Comparison of ENCODE assay signal across 16 cellular contexts in the genomic region with DNA sequence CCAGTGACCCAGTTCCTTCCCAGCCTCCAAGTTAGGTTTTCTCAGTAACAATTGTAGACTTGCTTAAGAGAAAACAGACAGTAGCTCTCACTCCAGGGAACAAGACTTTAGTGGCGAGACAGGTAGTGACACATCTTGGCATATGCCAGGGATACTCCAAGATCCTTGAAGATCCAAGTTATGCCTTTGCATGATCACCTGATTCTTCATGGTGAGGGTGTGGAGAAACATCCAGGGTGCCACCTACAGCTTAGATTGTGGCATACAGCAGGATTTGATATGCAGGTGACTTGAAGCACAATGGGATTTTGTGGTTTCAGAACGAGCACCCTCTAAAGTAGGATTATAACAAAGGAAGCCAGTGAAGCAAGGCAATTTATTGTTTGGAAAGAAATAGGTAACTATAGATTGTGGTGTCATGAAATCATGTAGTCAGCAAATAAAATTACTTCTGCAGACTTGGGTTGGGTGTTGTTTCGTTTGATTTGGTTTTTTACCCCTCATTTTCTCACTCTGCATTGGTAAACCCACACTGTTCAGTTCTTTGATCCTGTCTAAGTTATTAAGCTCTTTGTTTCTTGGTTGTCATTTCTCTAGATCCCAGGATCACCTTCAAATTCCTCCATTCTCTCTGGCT. TPM values are rescaled to one million over a fixed set of nuclear protein-coding genes. Genes with fewer than 3 reads are reported as not detected.
DNase-seq lines count a peak whose midpoint lies in the region; ATAC-seq lines count a peak whose summit lies in the region.
"Had no signal": no experiment of that assay in that cellular context is flagged by ENCODE, and none has a peak within 500 bp of the region (broad histone marks: within the 10 kb centered on the region; RNA-seq: fewer than 3 reads in every experiment).

No MANE protein-coding gene starts in this region.

- ATAC-seq in esophagus mucosa (peak; percentile 14), HG03135 (IDR thresholded peaks at IDR 0.05; ENCODE audit: unreplicated experiment) (no peak)
- ATAC-seq: activated CD8-positive, alpha-beta T cell treated with anti-CD3 and anti-CD28 coated beads, Interleukin-2, amount 10 ng/mL, durations not matched to agents 7 days and 5 days; sciatic nerve had no signal

- peak; percentile 86 for DNase-seq in DMS153 (lab: John Stamatoyannopoulos, UW)
- DNase-seq in NCI-H1436 treated with DMSO at 0.1 percent for 48 hours (lab: John Stamatoyannopoulos, UW), result peak; percentile 73
- DNase-seq in NCI-H510A treated with DMSO at 0.1 percent for 48 hours (lab: John Stamatoyannopoulos, UW), result peak; percentile 89
- DNase-seq in activated naive CD4-positive, alpha-beta T cell (lab: John Stamatoyannopoulos, UW), result no peak
- no peak for DNase-seq in kidney tubule cell (ENCODE audit: low spot score)
- no peak for DNase-seq in activated naive CD4-positive, alpha-beta T cell treated with anti-CD3 and anti-CD28 coated beads, Interleukin-2, amount 50 U/mL, for 16 hours
- DNase-seq: GOT3, head of caudate nucleus, islet precursor cell, NCI-H1048 had no signal

RNA-seq across cellular contexts. Expression of a gene that starts 9.2 kb away (rescaled TPM):
- total RNA-seq in esophagus mucosa, result 3.8 TPM
- total RNA-seq: activated CD8-positive, alpha-beta T cell treated with anti-CD3 and anti-CD28 coated beads, Interleukin-2, amount 10 ng/mL, durations not matched to agents 7 days and 5 days; activated T-helper 2 cell treated with anti-CD3 and anti-CD28 coated beads, Interferon-gamma antibody, Interleukin-2, Interleukin-4, amounts not matched to agents 10 μg/mL and 5 μg/mL and 100 μg/mL, durations not matched to agents 14 hours and 24 hours and 36 hours; ascending aorta had no signal

Comparison
In these comparisons a context has a peak if more than half of its experiments do, and no peak if none do; other contexts are left out.
1. DNase-seq: peak in DMS153 (single experiment), NCI-H1436 treated with DMSO at 0.1 percent for 48 hours (single experiment) and NCI-H510A treated with DMSO at 0.1 percent for 48 hours (single experiment); none in activated naive CD4-positive, alpha-beta T cell (0 of 4), kidney tubule cell (single experiment) and activated naive CD4-positive, alpha-beta T cell treated with anti-CD3 and anti-CD28 coated beads, Interleukin-2, amount 50 U/mL, for 16 hours (single experiment).